Comparison of ENCODE assay signal across 6 cellular contexts in the genomic region with DNA sequence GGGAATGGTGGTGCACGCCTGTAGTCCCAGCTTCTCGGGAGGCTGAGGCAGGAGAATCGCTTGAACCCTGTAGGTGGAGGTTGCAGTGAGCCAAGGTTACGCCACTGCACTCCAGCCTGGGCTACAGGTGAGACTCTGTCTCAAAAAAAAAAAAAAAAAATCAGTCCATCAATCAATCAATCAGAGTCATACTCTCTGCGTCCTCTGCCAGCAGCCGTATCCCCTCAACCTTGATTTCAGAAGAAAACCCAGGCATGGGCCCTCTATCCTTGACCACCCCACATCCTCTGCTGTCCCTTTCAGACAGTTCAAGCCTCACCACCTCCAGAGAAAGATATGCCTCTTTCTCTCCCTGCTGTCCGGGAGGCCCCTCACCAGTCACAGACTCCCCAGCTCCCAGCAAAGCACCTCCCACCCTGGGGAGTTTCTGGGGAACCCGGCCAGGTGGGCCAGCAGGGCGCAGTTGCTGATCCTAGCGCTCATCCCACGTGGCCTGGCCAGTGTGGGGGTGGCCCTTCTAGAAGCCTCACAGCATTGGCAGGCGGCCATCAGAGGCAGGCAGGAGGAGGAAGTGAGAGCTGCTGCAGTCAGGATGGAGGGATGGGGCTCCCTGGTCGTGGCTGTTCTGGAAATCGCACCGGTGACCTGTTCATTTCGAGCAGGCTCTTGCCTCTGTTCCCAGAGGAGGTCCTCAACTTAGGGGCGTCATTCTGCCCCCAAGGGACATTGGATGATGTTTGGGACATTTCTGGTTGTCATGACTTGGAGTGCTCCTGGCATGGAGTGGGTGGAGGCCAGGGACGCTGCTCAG. TPM values are rescaled to one million over a fixed set of nuclear protein-coding genes. Genes with fewer than 3 reads are reported as not detected.
DNase-seq lines count a peak whose midpoint lies in the region; ATAC-seq and TF ChIP-seq lines count a peak whose summit lies in the region.

No MANE protein-coding gene starts in this region.

- intact Hi-C loops in PC-3 (cut with micrococcal nuclease) = no loop called here

- peaks cover 21% of the 10 kb centered on the region for H3K79me2 ChIP-seq in PC-3 (ENCODE audit: low read length)

- H3K9me2 ChIP-seq in PC-3 (replicated peaks; ENCODE audit: low read length) = no peaks in the 10 kb centered on the region

- no peak for TF ChIP-seq POLR2A in gastroesophageal sphincter (IDR thresholded peaks at IDR 0.05)

- no peaks in the 10 kb centered on the region for H3K27me3 ChIP-seq in PC-3 (ENCODE audit: low read length)
- no peaks in the 10 kb centered on the region for H3K27me3 ChIP-seq in gastroesophageal sphincter

- no peak overlapping the region for H3K9ac ChIP-seq in PC-3 (ENCODE audit: low read length)

- POLR2A ChIA-PET in PC-3 (lab: Charles Lee; ENCODE audit: unreplicated experiment) = no interaction called here

- peak; percentile 39 for DNase-seq in PC-3
- peak; percentile 76 for DNase-seq in fibroblast of the aortic adventitia (ENCODE audit: low read depth)
- peak; percentile 59 for DNase-seq in stimulated activated naive CD8-positive, alpha-beta T cell treated with anti-CD3 and anti-CD28 coated beads, Interleukin-15, Interleukin-2, amounts not matched to agents 100 U/mL and 50 U/mL, for 24 hours
- DNase-seq in NCI-H2081 treated with DMSO at 0.1 percent for 48 hours (lab: John Stamatoyannopoulos, UW) = no peak

- H3K36me3 ChIP-seq in PC-3 (ENCODE audit: low read depth, low read length) (0 out of 2 replicates have a peak, but pooled peaks cover 2% of the 10 kb centered on the region), gastroesophageal sphincter (peaks cover 0 to 2% of the 10 kb centered on the region in 2 donors)

- no peak for TF ChIP-seq EP300 in gastroesophageal sphincter (IDR thresholded peaks at IDR 0.05)

- H3K4me1 ChIP-seq in PC-3 (ENCODE audit: insufficient read depth, low read length) (peaks cover 4% of the 10 kb centered on the region), gastroesophageal sphincter (peaks cover 0 to 34% (median 10%) of the 10 kb centered on the region in 3 donors)

- 29 to 80% methylated on average over 2 to 6 of the region's 18 CpGs for WGBS in gastroesophageal sphincter (ENCODE audit: low coverage in 1 of 2), 2 donors

- H3K27ac ChIP-seq in PC-3 (ENCODE audit: low read length) (no peak overlapping the region), gastroesophageal sphincter (peak overlapping the region in 2 of 4 donors; percentile 43 to 57)

- H3K4me2 ChIP-seq in PC-3 (ENCODE audit: low read length) = no peak overlapping the region

- no peak overlapping the region for H3K4me3 ChIP-seq in PC-3 (ENCODE audit: low read length)
- no peak overlapping the region for H3K4me3 ChIP-seq in fibroblast of the aortic adventitia (ENCODE audit: low read depth, low read length)
- no peak overlapping the region for H3K4me3 ChIP-seq in gastroesophageal sphincter

- no TSS peak for BruUV-seq in PC-3 (replicated peaks; lab: Mats Ljungman, UMichigan)

- peaks cover 18% of the 10 kb centered on the region for H4K20me1 ChIP-seq in PC-3 (ENCODE audit: low read length)

- no peaks in the 10 kb centered on the region for H3F3A ChIP-seq in PC-3 (ENCODE audit: low read length, unreplicated experiment)

- H3K9me3 ChIP-seq in PC-3 (ENCODE audit: low read length) (no peaks in the 10 kb centered on the region), gastroesophageal sphincter (no peaks in the 10 kb centered on the region)

- CTCF ChIA-PET in PC-3 (lab: Charles Lee) = no interaction called here

- peak; percentile 26 for ATAC-seq in GM18502 (IDR thresholded peaks at IDR 0.05; ENCODE audit: poor library complexity, unreplicated experiment)
- no peak for ATAC-seq in PC-3
- no peak for ATAC-seq in stimulated activated naive CD8-positive, alpha-beta T cell treated with anti-CD3 and anti-CD28 coated beads, Interleukin-15, Interleukin-2, amounts not matched to agents 100 U/mL and 50 U/mL, for 24 hours
- ATAC-seq in gastroesophageal sphincter = no peak

- no peak overlapping the region for H2AFZ ChIP-seq in PC-3 (ENCODE audit: low read length)

- TF ChIP-seq CTCF in PC-3 (conservative IDR thresholded peaks at IDR 0.05; ENCODE audit: low read depth, low read length) = no peak
- no peak for TF ChIP-seq CTCF in fibroblast of the aortic adventitia (IDR thresholded peaks at IDR 0.05; ENCODE audit: insufficient read depth, low read length)
- TF ChIP-seq CTCF in gastroesophageal sphincter (IDR thresholded peaks at IDR 0.05) = no peak

RNA-seq across cellular contexts. Expression of a gene that starts 10.2 kb away (rescaled TPM):
- total RNA-seq in PC-3 (2014; rRNA removed) (not detected in 2 replicates), fibroblast of the aortic adventitia (ENCODE audit: low replicate concordance) (0.27 and 0.74 TPM in 2 replicates), gastroesophageal sphincter (under 1 TPM in 1 of 4 donors, not detected in 3; 0.37 TPM)

RNA-seq across cellular contexts. Expression of a gene that starts 15.6 kb away (rescaled TPM):
- total RNA-seq in PC-3 (2014; rRNA removed) (not detected in 2 replicates), fibroblast of the aortic adventitia (ENCODE audit: low replicate concordance) (not detected in 2 replicates), gastroesophageal sphincter (1 to 10 TPM in 1 of 4 donors, under 1 TPM in 2, not detected in 1; 0.16 to 1.3 (median 0.27) TPM)

RNA-seq across cellular contexts. Expression of a gene that starts 17.3 kb away (rescaled TPM):
- total RNA-seq in PC-3 (2014; rRNA removed) = 6.0 and 7.7 TPM in 2 replicates
- total RNA-seq in fibroblast of the aortic adventitia (ENCODE audit: low replicate concordance) = 0.81 and 1.8 TPM in 2 replicates
- 1 to 10 TPM in 1 of 4 donors, under 1 TPM in 3; 0.23 to 1.2 (median 0.47) TPM for total RNA-seq in gastroesophageal sphincter

RNA-seq across cellular contexts. Expression of a gene that starts 29.8 kb away (rescaled TPM):
- total RNA-seq in PC-3 (2014; rRNA removed) (33.8 and 55.5 TPM in 2 replicates), fibroblast of the aortic adventitia (ENCODE audit: low replicate concordance) (11.9 and 29.6 TPM in 2 replicates), gastroesophageal sphincter (10 to 100 TPM; 27.5 to 40.3 (median 37.4) TPM)

RNA-seq across cellular contexts. Expression of a gene that starts 30.3 kb away (rescaled TPM):
- 94.8 and 108 TPM in 2 replicates for total RNA-seq in PC-3 (2014; rRNA removed)
- total RNA-seq in fibroblast of the aortic adventitia (ENCODE audit: low replicate concordance) = 30.9 and 33.4 TPM in 2 replicates
- 10 to 100 TPM; 41.6 to 56.7 (median 51.7) TPM for total RNA-seq in gastroesophageal sphincter
